20 cellular contexts compared by ENCODE assay signal in genomic region chr3:182741214-182741613, GRCh38.
"Had no signal": no experiment of that assay in that cellular context is flagged by ENCODE, and none has a peak within 500 bp of the region (broad histone marks: within the 10 kb centered on the region; RNA-seq: fewer than 3 reads in every experiment).

No MANE protein-coding gene starts in this region.

- H3K4me1 Mint-ChIP-seq: activated naive CD4-positive, alpha-beta T cell treated with anti-CD3 and anti-CD28 coated beads, Interleukin-2, amount 50 U/mL, for 24 hours; stimulated activated memory B cell treated with anti-CD40 and anti-IgM and Interleukin-4, amounts not matched to agents 10 μg/mL and 1 μg/mL and 100 μg/mL, for 72 hours; T-cell had no signal

- H3K27ac Mint-ChIP-seq: activated naive CD4-positive, alpha-beta T cell treated with anti-CD3 and anti-CD28 coated beads, Interleukin-2, amount 50 U/mL, for 24 hours; dendritic cell treated with granulocyte-macrophage colony-stimulating factor and Interleukin-4, amounts not matched to agents 40 ng/mL and 50 ng/mL, for 4 days; natural killer cell treated with Interleukin-12 subunit alpha and Interleukin-12 subunit beta and Interleukin-15 and Interleukin-18, amount 100 ng/mL, for 72 hours; stimulated activated memory B cell treated with anti-CD40 and anti-IgM and Interleukin-4, amounts not matched to agents 10 μg/mL and 1 μg/mL and 100 μg/mL, for 72 hours; T-cell; T-helper 2 cell treated with Interferon-gamma antibody and Interleukin-4, amounts not matched to agents 5 μg/mL and 100 μg/mL, for 36 hours had no signal

- H3K27ac ChIP-seq: body of pancreas, left ventricle myocardium inferior, neutrophil, ovary, upper lobe of left lung, WERI-Rb-1 had no signal

- ATAC-seq: body of pancreas; natural killer cell treated with Interleukin-12 subunit alpha and Interleukin-12 subunit beta and Interleukin-15 and Interleukin-18, amount 100 ng/mL, for 72 hours; right cardiac atrium; stimulated activated memory B cell treated with anti-CD40 and anti-IgM and Interleukin-4, amounts not matched to agents 10 μg/mL and 1 μg/mL and 100 μg/mL, for 72 hours; T-cell had no signal

- H3K36me3 Mint-ChIP-seq: activated naive CD4-positive, alpha-beta T cell treated with anti-CD3 and anti-CD28 coated beads, Interleukin-2, amount 50 U/mL, for 24 hours; natural killer cell treated with Interleukin-12 subunit alpha and Interleukin-12 subunit beta and Interleukin-15 and Interleukin-18, amount 100 ng/mL, for 72 hours; stimulated activated memory B cell treated with anti-CD40 and anti-IgM and Interleukin-4, amounts not matched to agents 10 μg/mL and 1 μg/mL and 100 μg/mL, for 72 hours; T-cell had no signal

- H3K4me1 ChIP-seq: left ventricle myocardium inferior, upper lobe of left lung had no signal

- H3K4me3 Mint-ChIP-seq: activated naive CD4-positive, alpha-beta T cell treated with anti-CD3 and anti-CD28 coated beads, Interleukin-2, amount 50 U/mL, for 24 hours; dendritic cell treated with granulocyte-macrophage colony-stimulating factor and Interleukin-4, amounts not matched to agents 40 ng/mL and 50 ng/mL, for 4 days; natural killer cell treated with Interleukin-12 subunit alpha and Interleukin-12 subunit beta and Interleukin-15 and Interleukin-18, amount 100 ng/mL, for 72 hours; stimulated activated memory B cell treated with anti-CD40 and anti-IgM and Interleukin-4, amounts not matched to agents 10 μg/mL and 1 μg/mL and 100 μg/mL, for 72 hours; T-cell; T-helper 2 cell treated with Interferon-gamma antibody and Interleukin-4, amounts not matched to agents 5 μg/mL and 100 μg/mL, for 36 hours had no signal

- H3K9me3 ChIP-seq: body of pancreas, gastrocnemius medialis, left ventricle myocardium inferior, neutrophil, ovary, upper lobe of left lung had no signal

- H3K36me3 ChIP-seq: gastrocnemius medialis, left ventricle myocardium inferior, neutrophil, ovary, upper lobe of left lung, WERI-Rb-1 had no signal

- H3K9me3 Mint-ChIP-seq: activated naive CD4-positive, alpha-beta T cell treated with anti-CD3 and anti-CD28 coated beads, Interleukin-2, amount 50 U/mL, for 24 hours; dendritic cell treated with granulocyte-macrophage colony-stimulating factor and Interleukin-4, amounts not matched to agents 40 ng/mL and 50 ng/mL, for 4 days; natural killer cell treated with Interleukin-12 subunit alpha and Interleukin-12 subunit beta and Interleukin-15 and Interleukin-18, amount 100 ng/mL, for 72 hours; stimulated activated memory B cell treated with anti-CD40 and anti-IgM and Interleukin-4, amounts not matched to agents 10 μg/mL and 1 μg/mL and 100 μg/mL, for 72 hours; T-cell; T-helper 2 cell treated with Interferon-gamma antibody and Interleukin-4, amounts not matched to agents 5 μg/mL and 100 μg/mL, for 36 hours had no signal

- H3K27me3 ChIP-seq: body of pancreas, gastrocnemius medialis, ovary, upper lobe of left lung had no signal

- H3K4me3 ChIP-seq: body of pancreas, left ventricle myocardium inferior, ovary, upper lobe of left lung had no signal

- DNase-seq: activated gamma-delta T cell treated with Interleukin-2 at 50 U/mL for 16 hours; activated T-cell treated with anti-CD3 and anti-CD28 coated beads, Interleukin-2, amount 50 U/mL, for 1 hour; effector CD4-positive, alpha-beta T cell; hippocampal formation; left ventricle myocardium inferior; midbrain; ovary; right cardiac atrium; stimulated activated CD4-positive, alpha-beta T cell treated with anti-CD3 and anti-CD28 coated beads, Interleukin-15, amount 100 ng/mL, for 24 hours; T-cell; WERI-Rb-1 had no signal
